8 cellular contexts compared by ENCODE assay signal in genomic region chr12:62799126-62799736, GRCh38.
DNase-seq lines count a peak whose midpoint lies in the region; ATAC-seq and TF ChIP-seq lines count a peak whose summit lies in the region.

No MANE protein-coding gene starts in this region.

- DNase-seq in DMS79 treated with DMSO at 0.1 percent for 48 hours (lab: John Stamatoyannopoulos, UW) (peak; percentile 62), NCI-H526 treated with DMSO at 0.1 percent for 48 hours (lab: John Stamatoyannopoulos, UW) (peak; percentile 59), fibroblast of gingiva (ENCODE audit: low read depth) (peak; percentile 47), vagina (ENCODE audit: extremely low spot score in 2 of 2) (no peak)
- peak; percentile 68 for DNase-seq in activated CD8-positive, alpha-beta memory T cell treated with anti-CD3 and anti-CD28 coated beads for 24 hours

- H3K4me3 Mint-ChIP-seq in nephron = no peak overlapping the region

- H3K36me3 ChIP-seq in vagina = no peaks in the 10 kb centered on the region

- H3K27ac ChIP-seq in vagina = no peak overlapping the region

- peak; percentile 84 for ATAC-seq in GM19468 (IDR thresholded peaks at IDR 0.05; ENCODE audit: extremely low read depth, unreplicated experiment)
- peak; percentile 76 for ATAC-seq in HG03521 (IDR thresholded peaks at IDR 0.05; ENCODE audit: unreplicated experiment)

- no peaks in the 10 kb centered on the region for H3K36me3 Mint-ChIP-seq in nephron (ENCODE audit: low read depth)

- no peak overlapping the region for H3K4me3 ChIP-seq in vagina

- H3K27me3 ChIP-seq in vagina = no peaks in the 10 kb centered on the region

- H3K27me3 Mint-ChIP-seq in nephron (ENCODE audit: low read depth) = peaks cover 5% of the 10 kb centered on the region

- H3K4me1 Mint-ChIP-seq in nephron = peaks cover 10% of the 10 kb centered on the region

- H3K9me3 ChIP-seq in vagina = no peaks in the 10 kb centered on the region

- TF ChIP-seq POLR2A in vagina (IDR thresholded peaks at IDR 0.05) = no peak

- intact Hi-C loops in vagina (cut with DNase I) = loop anchor here (10.0 kb wide), 1 partner anchor 364 kb away; no protein-coding TSS in a partner anchor

- no peaks in the 10 kb centered on the region for H3K4me1 ChIP-seq in vagina

- no peaks in the 10 kb centered on the region for H3K9me3 Mint-ChIP-seq in nephron

- TF ChIP-seq CTCF in nephron (IDR thresholded peaks at IDR 0.05; ENCODE audit: unreplicated experiment in 3 of 3) (peak; percentile 90 to 98 (median 95)), vagina (IDR thresholded peaks at IDR 0.05) (peak; percentile 74 to 85 (median 76))

- peak overlapping the region in 1 of 3 experiments; percentile 44 for H3K27ac Mint-ChIP-seq in nephron

Comparison
In these comparisons a context has a peak if more than half of its experiments do, and no peak if none do; other contexts are left out.
1. DNase-seq: peak in DMS79 treated with DMSO at 0.1 percent for 48 hours (single experiment), NCI-H526 treated with DMSO at 0.1 percent for 48 hours (single experiment), activated CD8-positive, alpha-beta memory T cell treated with anti-CD3 and anti-CD28 coated beads for 24 hours (single experiment) and fibroblast of gingiva (single experiment); none in vagina (0 of 2).